In the genomic region with DNA sequence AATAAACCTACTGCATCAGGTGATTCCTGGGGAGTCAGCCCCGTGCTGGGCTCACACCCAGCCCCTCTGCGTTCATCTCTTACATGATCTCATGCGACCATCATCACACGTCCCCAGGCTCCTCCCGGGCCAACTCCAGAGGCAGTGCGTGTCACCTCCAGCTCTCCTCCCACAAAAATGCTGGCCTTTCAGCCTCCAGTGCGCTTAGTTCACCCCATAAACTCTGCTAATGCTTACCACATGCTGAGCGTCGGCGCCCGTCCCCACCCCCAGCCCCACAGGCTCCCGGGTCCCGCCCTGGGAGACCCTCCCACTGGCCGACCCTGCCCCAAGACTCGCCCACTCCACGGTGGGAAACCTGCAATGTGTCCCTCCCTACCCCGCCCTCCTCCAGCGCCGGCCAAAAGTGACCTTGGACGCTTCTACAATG, we compare ENCODE assay signal across 9 cellular contexts. TPM values are rescaled to one million over a fixed set of nuclear protein-coding genes. Genes with fewer than 3 reads are reported as not detected.
DNase-seq lines count a peak whose midpoint lies in the region; ATAC-seq lines count a peak whose summit lies in the region.
"Had no signal": no experiment of that assay in that cellular context is flagged by ENCODE, and none has a peak within 500 bp of the region (broad histone marks: within the 10 kb centered on the region; RNA-seq: fewer than 3 reads in every experiment).

No MANE protein-coding gene starts in this region.

- H3K9me3 ChIP-seq in endocrine pancreas (ENCODE audit: control insufficient read depth, low read length) (no peaks in the 10 kb centered on the region), neuron (ENCODE audit: low read length) (no peaks in the 10 kb centered on the region)

- H3K4me1 ChIP-seq in endocrine pancreas (ENCODE audit: control insufficient read depth, insufficient read depth, low read length) (peaks cover 7% of the 10 kb centered on the region), neuron (ENCODE audit: insufficient read depth, low read length) (peaks cover 3% of the 10 kb centered on the region)

- no peaks in the 10 kb centered on the region for H3K27me3 ChIP-seq in endocrine pancreas (ENCODE audit: control insufficient read depth, insufficient read depth, low read length)
- H3K27me3 ChIP-seq in neuron (ENCODE audit: insufficient read depth, low read length) = no peaks in the 10 kb centered on the region

- DNase-seq in Caki2 (ENCODE audit: low read depth) (peak; percentile 31), NCI-H1092 treated with DMSO at 0.1 percent for 48 hours (lab: John Stamatoyannopoulos, UW) (peak; percentile 69), caudate nucleus (lab: John Stamatoyannopoulos, UW) (no peak)

- in situ Hi-C loops in Caki2 (cut with HindIII; ENCODE audit: low pct_unique_long_range_greater_than_20kb, low sequenced_read_pairs) = no loop called here

- H3K4me3 ChIP-seq in endocrine pancreas (ENCODE audit: control insufficient read depth, insufficient read depth, low read length) = no peak overlapping the region
- H3K4me3 ChIP-seq in neuron (ENCODE audit: low read length) = peak overlapping the region; percentile 75

- peak overlapping the region; percentile 87 for H2AFZ ChIP-seq in neuron (ENCODE audit: low read depth, low read length)

- peak overlapping the region; percentile 10 for H3K9ac ChIP-seq in endocrine pancreas (ENCODE audit: control insufficient read depth, insufficient read depth, low read length)

- H3K36me3 ChIP-seq in endocrine pancreas (ENCODE audit: control insufficient read depth, insufficient read depth, low read length) (no peaks in the 10 kb centered on the region), neuron (ENCODE audit: insufficient read depth, low read length) (no peaks in the 10 kb centered on the region)

- no peak for ATAC-seq in HG03442 (IDR thresholded peaks at IDR 0.05; ENCODE audit: unreplicated experiment)
- no peak for ATAC-seq in HG03025 (IDR thresholded peaks at IDR 0.05; ENCODE audit: low FRiP score, unreplicated experiment)
- no peak for ATAC-seq in GM21423 (IDR thresholded peaks at IDR 0.05; ENCODE audit: unreplicated experiment)

- no peak overlapping the region for H3K27ac ChIP-seq in caudate nucleus (ENCODE audit: low read depth, low read length)
- H3K27ac ChIP-seq: HL-60 had no signal

RNA-seq across cellular contexts. Expression of gene SDK1, which starts 0.8 kb away (rescaled TPM):
- total RNA-seq in Caki2 (2014; rRNA removed; shearing (Covaris generic); ENCODE audit: low replicate concordance) = 8.7 and 9.1 TPM in 2 replicates

Comparison
In these comparisons a context has a peak if more than half of its experiments do, and no peak if none do; other contexts are left out.
1. DNase-seq: peak in Caki2 (single experiment) and NCI-H1092 treated with DMSO at 0.1 percent for 48 hours (single experiment); none in caudate nucleus (0 of 61).